Comparison of ENCODE assay signal across 1 cellular context in genomic region chr3:168096210-168096795, GRCh38.
A peak's percentile ranks its signal among the peaks of the same experiment; 100 is the strongest.
TF ChIP-seq lines count a peak whose summit lies in the region.

No MANE protein-coding gene starts in this region.

TF ChIP-seq in HepG2, 621 proteins besides CTCF, POLR2A, EP300 and RAD21 (continued from another document and continues in another):
- TF ChIP-seq, protein P1, sequence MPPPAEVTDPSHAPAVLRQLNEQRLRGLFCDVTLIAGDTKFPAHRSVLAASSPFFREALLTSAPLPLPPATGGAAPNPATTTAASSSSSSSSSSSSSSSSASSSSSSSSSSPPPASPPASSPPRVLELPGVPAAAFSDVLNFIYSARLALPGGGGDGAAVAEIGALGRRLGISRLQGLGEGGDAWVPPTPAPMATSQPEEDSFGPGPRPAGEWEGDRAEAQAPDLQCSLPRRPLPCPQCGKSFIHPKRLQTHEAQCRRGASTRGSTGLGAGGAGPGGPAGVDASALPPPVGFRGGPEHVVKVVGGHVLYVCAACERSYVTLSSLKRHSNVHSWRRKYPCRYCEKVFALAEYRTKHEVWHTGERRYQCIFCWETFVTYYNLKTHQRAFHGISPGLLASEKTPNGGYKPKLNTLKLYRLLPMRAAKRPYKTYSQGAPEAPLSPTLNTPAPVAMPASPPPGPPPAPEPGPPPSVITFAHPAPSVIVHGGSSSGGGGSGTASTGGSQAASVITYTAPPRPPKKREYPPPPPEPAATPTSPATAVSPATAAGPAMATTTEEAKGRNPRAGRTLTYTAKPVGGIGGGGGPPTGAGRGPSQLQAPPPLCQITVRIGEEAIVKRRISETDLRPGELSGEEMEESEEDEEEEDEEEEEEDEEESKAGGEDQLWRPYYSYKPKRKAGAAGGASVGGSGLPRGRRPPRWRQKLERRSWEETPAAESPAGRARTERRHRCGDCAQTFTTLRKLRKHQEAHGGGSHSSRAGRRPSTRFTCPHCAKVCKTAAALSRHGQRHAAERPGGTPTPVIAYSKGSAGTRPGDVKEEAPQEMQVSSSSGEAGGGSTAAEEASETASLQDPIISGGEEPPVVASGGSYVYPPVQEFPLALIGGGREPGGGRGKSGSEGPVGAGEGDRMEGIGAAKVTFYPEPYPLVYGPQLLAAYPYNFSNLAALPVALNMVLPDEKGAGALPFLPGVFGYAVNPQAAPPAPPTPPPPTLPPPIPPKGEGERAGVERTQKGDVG (CRISPR knock-in tag; IDR thresholded peaks at IDR 0.05; ENCODE audit: borderline replicate concordance): no peak
- TF ChIP-seq ZC3H4 (CRISPR knock-in tag; IDR thresholded peaks at IDR 0.05; ENCODE audit: borderline replicate concordance) (no peak), TSC22D2 (CRISPR knock-in tag; IDR thresholded peaks at IDR 0.05; ENCODE audit: borderline replicate concordance) (no peak; the same call in 1 of the 2 replicates), ZNF335 (CRISPR knock-in tag; IDR thresholded peaks at IDR 0.05) (0 out of 2 replicates have a peak, but pooled peaks have one; percentile 10), MEIS1 (CRISPR knock-in tag; IDR thresholded peaks at IDR 0.05; ENCODE audit: borderline replicate concordance) (no peak), HNRNPL (IDR thresholded peaks at IDR 0.05; ENCODE audit: low read depth, low read length) (no peak), GABPA (IDR thresholded peaks at IDR 0.05; ENCODE audit: low read depth, low read length) (no peak), GABPA (CRISPR knock-in tag; IDR thresholded peaks at IDR 0.05; ENCODE audit: low read depth) (no peak), ZNF337 (CRISPR knock-in tag; IDR thresholded peaks at IDR 0.05; ENCODE audit: borderline replicate concordance, low read depth) (0 out of 2 replicates have a peak, but pooled peaks have one; percentile 85), TBP (CRISPR knock-in tag; IDR thresholded peaks at IDR 0.05) (no peak), ZNF616 (CRISPR knock-in tag; IDR thresholded peaks at IDR 0.05; ENCODE audit: low read depth) (0 out of 2 replicates have a peak, but pooled peaks have one; percentile 8), WIZ (CRISPR knock-in tag; IDR thresholded peaks at IDR 0.05) (peak; percentile 74; the same call in 1 of the 2 replicates), ZNF75D (CRISPR knock-in tag; IDR thresholded peaks at IDR 0.05; ENCODE audit: borderline replicate concordance) (no peak), ATM (IDR thresholded peaks at IDR 0.05; ENCODE audit: borderline replicate concordance) (no peak), ZNF746 (CRISPR knock-in tag; IDR thresholded peaks at IDR 0.05) (no peak), IRF2 (CRISPR knock-in tag; IDR thresholded peaks at IDR 0.05) (no peak), HES4 (CRISPR knock-in tag; IDR thresholded peaks at IDR 0.05; ENCODE audit: borderline replicate concordance) (no peak), RFX1 (IDR thresholded peaks at IDR 0.05) (no peak), MAFK (conservative IDR thresholded peaks at IDR 0.05 in 1 of 2, IDR thresholded peaks at IDR 0.05 in 1 of 2; ENCODE audit: low read length in 2 of 2) (no peak), ZNF512B (CRISPR knock-in tag; IDR thresholded peaks at IDR 0.05; ENCODE audit: borderline replicate concordance) (no peak), SRSF4 (IDR thresholded peaks at IDR 0.05; ENCODE audit: low read depth, low read length, poor library complexity, severe bottlenecking) (no peak), ZFP90 (CRISPR knock-in tag; IDR thresholded peaks at IDR 0.05; ENCODE audit: borderline replicate concordance) (no peak), MAZ (IDR thresholded peaks at IDR 0.05; ENCODE audit: borderline replicate concordance, low read depth, low read length) (no peak), MAZ (CRISPR knock-in tag; IDR thresholded peaks at IDR 0.05; ENCODE audit: low read depth) (0 out of 2 replicates have a peak, but pooled peaks have one; percentile 7), NFIB (CRISPR knock-in tag; IDR thresholded peaks at IDR 0.05; ENCODE audit: borderline replicate concordance) (no peak), FOXA3 (CRISPR knock-in tag; IDR thresholded peaks at IDR 0.05) (no peak), TBX2 (CRISPR knock-in tag; IDR thresholded peaks at IDR 0.05; ENCODE audit: borderline replicate concordance) (peak; percentile 70; the same call in 1 of the 2 replicates), ISX (CRISPR knock-in tag; conservative IDR thresholded peaks at IDR 0.05) (no peak), ZNF451 (CRISPR knock-in tag; IDR thresholded peaks at IDR 0.05) (no peak), KAT7 (CRISPR knock-in tag; IDR thresholded peaks at IDR 0.05; ENCODE audit: borderline replicate concordance) (no peak), ZNF576 (CRISPR knock-in tag; IDR thresholded peaks at IDR 0.05) (no peak), NFYC (CRISPR knock-in tag; IDR thresholded peaks at IDR 0.05) (peak; percentile 47; the same call in 1 of the 2 replicates), PCBP2 (optimal IDR thresholded peaks at IDR 0.05; ENCODE audit: low read depth, low read length, poor library complexity, severe bottlenecking) (no peak), HDAC2 (CRISPR knock-in tag; IDR thresholded peaks at IDR 0.05) (no peak), ZSCAN20 (CRISPR knock-in tag; IDR thresholded peaks at IDR 0.05; ENCODE audit: borderline replicate concordance) (no peak), JUND (CRISPR knock-in tag; IDR thresholded peaks at IDR 0.05) (0 out of 2 replicates have a peak, but pooled peaks have one; percentile 10), ZNF441 (CRISPR knock-in tag; IDR thresholded peaks at IDR 0.05; ENCODE audit: borderline replicate concordance) (0 out of 2 replicates have a peak, but pooled peaks have one; percentile 30), ZNF282 (IDR thresholded peaks at IDR 0.05; ENCODE audit: partially characterized antibody) (no peak), ZEB1 (IDR thresholded peaks at IDR 0.05; ENCODE audit: insufficient replicate concordance, low read depth) (no peak), EZH2 (conservative IDR thresholded peaks at IDR 0.05; ENCODE audit: low read depth, low read length) (no peak), NR1H2 (CRISPR knock-in tag; IDR thresholded peaks at IDR 0.05; ENCODE audit: borderline replicate concordance, low read depth) (0 out of 2 replicates have a peak, but pooled peaks have one; percentile 43), SP5 (CRISPR knock-in tag; IDR thresholded peaks at IDR 0.05; ENCODE audit: borderline replicate concordance, low read depth) (no peak; the same call in 1 of the 2 replicates), ZNF24 (IDR thresholded peaks at IDR 0.05) (no peak), ZNF749 (CRISPR knock-in tag; IDR thresholded peaks at IDR 0.05; ENCODE audit: borderline replicate concordance) (no peak; the same call in 1 of the 2 replicates)
- TF ChIP-seq, protein P2, sequence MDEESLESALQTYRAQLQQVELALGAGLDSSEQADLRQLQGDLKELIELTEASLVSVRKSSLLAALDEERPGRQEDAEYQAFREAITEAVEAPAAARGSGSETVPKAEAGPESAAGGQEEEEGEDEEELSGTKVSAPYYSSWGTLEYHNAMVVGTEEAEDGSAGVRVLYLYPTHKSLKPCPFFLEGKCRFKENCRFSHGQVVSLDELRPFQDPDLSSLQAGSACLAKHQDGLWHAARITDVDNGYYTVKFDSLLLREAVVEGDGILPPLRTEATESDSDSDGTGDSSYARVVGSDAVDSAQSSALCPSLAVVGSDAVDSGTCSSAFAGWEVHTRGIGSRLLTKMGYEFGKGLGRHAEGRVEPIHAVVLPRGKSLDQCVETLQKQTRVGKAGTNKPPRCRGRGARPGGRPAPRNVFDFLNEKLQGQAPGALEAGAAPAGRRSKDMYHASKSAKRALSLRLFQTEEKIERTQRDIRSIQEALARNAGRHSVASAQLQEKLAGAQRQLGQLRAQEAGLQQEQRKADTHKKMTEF (CRISPR knock-in tag; IDR thresholded peaks at IDR 0.05): no peak
- TF ChIP-seq, protein P3, sequence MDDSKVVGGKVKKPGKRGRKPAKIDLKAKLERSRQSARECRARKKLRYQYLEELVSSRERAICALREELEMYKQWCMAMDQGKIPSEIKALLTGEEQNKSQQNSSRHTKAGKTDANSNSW (CRISPR knock-in tag; IDR thresholded peaks at IDR 0.05; ENCODE audit: borderline replicate concordance): no peak; the same call in 1 of the 2 replicates
- TF ChIP-seq, protein P4, sequence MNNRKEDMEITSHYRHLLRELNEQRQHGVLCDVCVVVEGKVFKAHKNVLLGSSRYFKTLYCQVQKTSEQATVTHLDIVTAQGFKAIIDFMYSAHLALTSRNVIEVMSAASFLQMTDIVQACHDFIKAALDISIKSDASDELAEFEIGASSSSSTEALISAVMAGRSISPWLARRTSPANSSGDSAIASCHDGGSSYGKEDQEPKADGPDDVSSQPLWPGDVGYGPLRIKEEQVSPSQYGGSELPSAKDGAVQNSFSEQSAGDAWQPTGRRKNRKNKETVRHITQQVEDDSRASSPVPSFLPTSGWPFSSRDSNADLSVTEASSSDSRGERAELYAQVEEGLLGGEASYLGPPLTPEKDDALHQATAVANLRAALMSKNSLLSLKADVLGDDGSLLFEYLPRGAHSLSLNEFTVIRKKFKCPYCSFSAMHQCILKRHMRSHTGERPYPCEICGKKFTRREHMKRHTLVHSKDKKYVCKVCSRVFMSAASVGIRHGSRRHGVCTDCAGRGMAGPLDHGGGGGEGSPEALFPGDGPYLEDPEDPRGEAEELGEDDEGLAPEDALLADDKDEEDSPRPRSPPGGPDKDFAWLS (CRISPR knock-in tag; IDR thresholded peaks at IDR 0.05; ENCODE audit: borderline replicate concordance): no peak
- TF ChIP-seq, protein P5, sequence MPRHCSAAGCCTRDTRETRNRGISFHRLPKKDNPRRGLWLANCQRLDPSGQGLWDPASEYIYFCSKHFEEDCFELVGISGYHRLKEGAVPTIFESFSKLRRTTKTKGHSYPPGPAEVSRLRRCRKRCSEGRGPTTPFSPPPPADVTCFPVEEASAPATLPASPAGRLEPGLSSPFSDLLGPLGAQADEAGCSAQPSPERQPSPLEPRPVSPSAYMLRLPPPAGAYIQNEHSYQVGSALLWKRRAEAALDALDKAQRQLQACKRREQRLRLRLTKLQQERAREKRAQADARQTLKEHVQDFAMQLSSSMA (CRISPR knock-in tag; IDR thresholded peaks at IDR 0.05): no peak
- TF ChIP-seq, protein P6, sequence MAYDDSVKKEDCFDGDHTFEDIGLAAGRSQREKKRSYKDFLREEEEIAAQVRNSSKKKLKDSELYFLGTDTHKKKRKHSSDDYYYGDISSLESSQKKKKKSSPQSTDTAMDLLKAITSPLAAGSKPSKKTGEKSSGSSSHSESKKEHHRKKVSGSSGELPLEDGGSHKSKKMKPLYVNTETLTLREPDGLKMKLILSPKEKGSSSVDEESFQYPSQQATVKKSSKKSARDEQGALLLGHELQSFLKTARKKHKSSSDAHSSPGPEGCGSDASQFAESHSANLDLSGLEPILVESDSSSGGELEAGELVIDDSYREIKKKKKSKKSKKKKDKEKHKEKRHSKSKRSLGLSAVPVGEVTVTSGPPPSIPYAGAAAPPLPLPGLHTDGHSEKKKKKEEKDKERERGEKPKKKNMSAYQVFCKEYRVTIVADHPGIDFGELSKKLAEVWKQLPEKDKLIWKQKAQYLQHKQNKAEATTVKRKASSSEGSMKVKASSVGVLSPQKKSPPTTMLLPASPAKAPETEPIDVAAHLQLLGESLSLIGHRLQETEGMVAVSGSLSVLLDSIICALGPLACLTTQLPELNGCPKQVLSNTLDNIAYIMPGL (CRISPR knock-in tag; IDR thresholded peaks at IDR 0.05; ENCODE audit: borderline replicate concordance in 1 of 2, low read depth in 1 of 2): 0 out of 4 replicates have a peak, but pooled peaks of 1 of the 2 experiments have one; percentile 15
- TF ChIP-seq, protein P7, sequence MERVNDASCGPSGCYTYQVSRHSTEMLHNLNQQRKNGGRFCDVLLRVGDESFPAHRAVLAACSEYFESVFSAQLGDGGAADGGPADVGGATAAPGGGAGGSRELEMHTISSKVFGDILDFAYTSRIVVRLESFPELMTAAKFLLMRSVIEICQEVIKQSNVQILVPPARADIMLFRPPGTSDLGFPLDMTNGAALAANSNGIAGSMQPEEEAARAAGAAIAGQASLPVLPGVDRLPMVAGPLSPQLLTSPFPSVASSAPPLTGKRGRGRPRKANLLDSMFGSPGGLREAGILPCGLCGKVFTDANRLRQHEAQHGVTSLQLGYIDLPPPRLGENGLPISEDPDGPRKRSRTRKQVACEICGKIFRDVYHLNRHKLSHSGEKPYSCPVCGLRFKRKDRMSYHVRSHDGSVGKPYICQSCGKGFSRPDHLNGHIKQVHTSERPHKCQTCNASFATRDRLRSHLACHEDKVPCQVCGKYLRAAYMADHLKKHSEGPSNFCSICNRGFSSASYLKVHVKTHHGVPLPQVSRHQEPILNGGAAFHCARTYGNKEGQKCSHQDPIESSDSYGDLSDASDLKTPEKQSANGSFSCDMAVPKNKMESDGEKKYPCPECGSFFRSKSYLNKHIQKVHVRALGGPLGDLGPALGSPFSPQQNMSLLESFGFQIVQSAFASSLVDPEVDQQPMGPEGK (CRISPR knock-in tag; IDR thresholded peaks at IDR 0.05): no peak
- TF ChIP-seq, protein P8, sequence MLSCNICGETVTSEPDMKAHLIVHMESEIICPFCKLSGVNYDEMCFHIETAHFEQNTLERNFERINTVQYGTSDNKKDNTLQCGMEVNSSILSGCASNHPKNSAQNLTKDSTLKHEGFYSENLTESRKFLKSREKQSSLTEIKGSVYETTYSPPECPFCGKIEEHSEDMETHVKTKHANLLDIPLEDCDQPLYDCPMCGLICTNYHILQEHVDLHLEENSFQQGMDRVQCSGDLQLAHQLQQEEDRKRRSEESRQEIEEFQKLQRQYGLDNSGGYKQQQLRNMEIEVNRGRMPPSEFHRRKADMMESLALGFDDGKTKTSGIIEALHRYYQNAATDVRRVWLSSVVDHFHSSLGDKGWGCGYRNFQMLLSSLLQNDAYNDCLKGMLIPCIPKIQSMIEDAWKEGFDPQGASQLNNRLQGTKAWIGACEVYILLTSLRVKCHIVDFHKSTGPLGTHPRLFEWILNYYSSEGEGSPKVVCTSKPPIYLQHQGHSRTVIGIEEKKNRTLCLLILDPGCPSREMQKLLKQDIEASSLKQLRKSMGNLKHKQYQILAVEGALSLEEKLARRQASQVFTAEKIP (CRISPR knock-in tag; IDR thresholded peaks at IDR 0.05; ENCODE audit: borderline replicate concordance): no peak
